Comparison of ENCODE assay signal across 37 cellular contexts in the genomic region with DNA sequence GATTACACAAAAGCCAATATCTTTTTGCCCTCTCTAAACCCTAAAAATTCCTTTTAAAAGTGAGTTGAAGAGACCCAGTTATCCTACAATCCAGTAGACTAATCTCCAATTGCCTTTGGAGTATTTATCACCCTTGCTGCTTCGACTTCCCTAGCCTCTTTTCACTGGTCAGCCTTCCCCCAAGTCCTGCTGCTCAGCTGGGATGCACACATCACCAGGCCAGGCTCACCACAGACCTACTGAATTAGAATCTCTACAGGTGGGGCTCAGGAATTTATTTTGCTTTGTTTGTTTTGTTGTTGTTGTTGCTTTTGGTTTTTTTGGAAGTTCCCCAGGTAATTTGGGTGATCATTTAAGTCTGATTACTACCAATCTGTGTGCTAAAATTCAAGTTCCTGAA. TPM values are rescaled to one million over a fixed set of nuclear protein-coding genes. Genes with fewer than 3 reads are reported as not detected.
"Had no signal": no experiment of that assay in that cellular context is flagged by ENCODE, and none has a peak within 500 bp of the region (broad histone marks: within the 10 kb centered on the region; RNA-seq: fewer than 3 reads in every experiment).

No MANE protein-coding gene starts in this region.

- H3K4me1 ChIP-seq: adrenal gland, body of pancreas, breast epithelium had no signal

- H3K36me3 ChIP-seq: adrenal gland, brain microvascular endothelial cell, breast epithelium had no signal

- H3K27ac Mint-ChIP-seq: activated CD4-positive, alpha-beta memory T cell treated with anti-CD3 and anti-CD28 coated beads, Interleukin-2, amount 10 ng/mL, durations not matched to agents 7 days and 5 days; activated CD4-positive, alpha-beta T cell treated with anti-CD3 and anti-CD28 coated beads for 36 hours; activated CD4-positive, alpha-beta T cell treated with anti-CD3 and anti-CD28 coated beads, Interleukin-2, amount 10 ng/mL, durations not matched to agents 7 days and 5 days; activated CD8-positive, alpha-beta memory T cell treated with anti-CD3 and anti-CD28 coated beads, Interleukin-2, amount 10 ng/mL, durations not matched to agents 7 days and 5 days; activated CD8-positive, alpha-beta T cell treated with anti-CD3 and anti-CD28 coated beads, Interleukin-2, amount 10 ng/mL, durations not matched to agents 7 days and 5 days; activated naive CD4-positive, alpha-beta T cell treated with anti-CD3 and anti-CD28 coated beads for 36 hours; activated naive CD4-positive, alpha-beta T cell treated with anti-CD3 and anti-CD28 coated beads, Interleukin-2, amount 50 U/mL, for 72 hours; activated naive CD8-positive, alpha-beta T cell treated with anti-CD3 and anti-CD28 coated beads for 36 hours; activated T-cell treated with anti-CD3 and anti-CD28 coated beads, Interleukin-2, amount 50 U/mL, for 72 hours; activated T-helper 1 cell treated with anti-CD3 and anti-CD28 coated beads, Interleukin-12 subunit alpha, Interleukin-12 subunit beta, Interleukin-2, Interleukin-4 antibody, amounts not matched to agents 30 ng/mL and 10 ng/mL and 1 ng/mL, durations not matched to agents 14 hours and 24 hours and 36 hours; activated T-helper 17 cell treated with anti-CD3 and anti-CD28 coated beads, Interleukin-2, amount 50 U/mL, for 72 hours; T-helper 1 cell treated with Interleukin-12 subunit alpha and Interleukin-12 subunit beta and Interleukin-4 antibody, amounts not matched to agents 30 μg/mL and 1 μg/mL, for 36 hours; T-helper 2 cell treated with Interferon-gamma antibody and Interleukin-4, amounts not matched to agents 5 μg/mL and 100 μg/mL, for 36 hours had no signal

- ATAC-seq: activated CD4-positive, alpha-beta T cell treated with anti-CD3 and anti-CD28 coated beads for 36 hours; activated CD4-positive, CD25-positive, alpha-beta regulatory T cell treated with anti-CD3 and anti-CD28 coated beads, Interleukin-2, amount 50 U/mL, for 24 hours; activated CD8-positive, alpha-beta memory T cell treated with anti-CD3 and anti-CD28 coated beads, Interleukin-2, amount 10 ng/mL, durations not matched to agents 7 days and 5 days; activated CD8-positive, alpha-beta T cell treated with anti-CD3 and anti-CD28 coated beads, Interleukin-2, amount 10 ng/mL, durations not matched to agents 7 days and 5 days; activated T-cell treated with anti-CD3 and anti-CD28 coated beads, Interleukin-2, amount 50 U/mL, for 4 hours; activated T-cell treated with anti-CD3 and anti-CD28 coated beads, Interleukin-2, amount 50 U/mL, for 72 hours; activated T-helper 17 cell treated with anti-CD3 and anti-CD28 coated beads, Interleukin-2, amount 50 U/mL, for 72 hours; body of pancreas had no signal

- H3K4me3 ChIP-seq: adrenal gland, body of pancreas, breast epithelium had no signal

- H3K27ac ChIP-seq: adrenal gland, body of pancreas, brain microvascular endothelial cell, breast epithelium, VCaP had no signal

- FAIRE-seq: TTC549 had no signal

- H3K4me3 Mint-ChIP-seq: activated CD4-positive, alpha-beta memory T cell treated with anti-CD3 and anti-CD28 coated beads, Interleukin-2, amount 10 ng/mL, durations not matched to agents 7 days and 5 days; activated CD4-positive, alpha-beta T cell treated with anti-CD3 and anti-CD28 coated beads for 36 hours; activated CD4-positive, alpha-beta T cell treated with anti-CD3 and anti-CD28 coated beads, Interleukin-2, amount 10 ng/mL, durations not matched to agents 7 days and 5 days; activated CD8-positive, alpha-beta memory T cell treated with anti-CD3 and anti-CD28 coated beads, Interleukin-2, amount 10 ng/mL, durations not matched to agents 7 days and 5 days; activated CD8-positive, alpha-beta T cell treated with anti-CD3 and anti-CD28 coated beads, Interleukin-2, amount 10 ng/mL, durations not matched to agents 7 days and 5 days; activated naive CD4-positive, alpha-beta T cell treated with anti-CD3 and anti-CD28 coated beads for 36 hours; activated naive CD8-positive, alpha-beta T cell treated with anti-CD3 and anti-CD28 coated beads for 36 hours; activated T-cell treated with anti-CD3 and anti-CD28 coated beads, Interleukin-2, amount 50 U/mL, for 4 hours; activated T-cell treated with anti-CD3 and anti-CD28 coated beads, Interleukin-2, amount 50 U/mL, for 72 hours; activated T-helper 1 cell treated with anti-CD3 and anti-CD28 coated beads, Interleukin-12 subunit alpha, Interleukin-12 subunit beta, Interleukin-2, Interleukin-4 antibody, amounts not matched to agents 30 ng/mL and 10 ng/mL and 1 ng/mL, durations not matched to agents 14 hours and 24 hours and 36 hours; activated T-helper 17 cell treated with anti-CD3 and anti-CD28 coated beads, Interleukin-2, amount 50 U/mL, for 72 hours; T-helper 1 cell treated with Interleukin-12 subunit alpha and Interleukin-12 subunit beta and Interleukin-4 antibody, amounts not matched to agents 30 μg/mL and 1 μg/mL, for 36 hours; T-helper 2 cell treated with Interferon-gamma antibody and Interleukin-4, amounts not matched to agents 5 μg/mL and 100 μg/mL, for 36 hours had no signal

- H3K9me3 ChIP-seq: adrenal gland, body of pancreas, breast epithelium had no signal

- DNase-seq: activated CD4-positive, alpha-beta memory T cell treated with anti-CD3 and anti-CD28 coated beads, Interleukin-2, amount 10 ng/mL, durations not matched to agents 7 days and 5 days; activated CD4-positive, alpha-beta T cell treated with anti-CD3 and anti-CD28 coated beads for 1 hour; activated CD4-positive, alpha-beta T cell treated with anti-CD3 and anti-CD28 coated beads for 36 hours; activated CD4-positive, alpha-beta T cell treated with anti-CD3 and anti-CD28 coated beads for 48 hours; activated CD4-positive, alpha-beta T cell treated with anti-CD3 and anti-CD28 coated beads, Interleukin-2, amount 10 ng/mL, durations not matched to agents 7 days and 5 days; activated CD4-positive, alpha-beta T cell treated with anti-CD3 and anti-CD28 coated beads, Interleukin-2, amount 50 U/mL, for 48 hours; activated CD4-positive, CD25-positive, alpha-beta regulatory T cell; activated CD8-positive, alpha-beta memory T cell treated with anti-CD3 and anti-CD28 coated beads for 24 hours; activated CD8-positive, alpha-beta memory T cell treated with anti-CD3 and anti-CD28 coated beads, Interleukin-2, amount 10 ng/mL, durations not matched to agents 7 days and 5 days; activated CD8-positive, alpha-beta memory T cell treated with anti-CD3 and anti-CD28 coated beads, Interleukin-2, amount 50 U/mL, for 48 hours; activated CD8-positive, alpha-beta T cell treated with anti-CD3 and anti-CD28 coated beads, Interleukin-2, amount 10 ng/mL, durations not matched to agents 7 days and 5 days; activated effector memory CD4-positive, alpha-beta T cell treated with anti-CD3 and anti-CD28 coated beads, Interleukin-2, amount 50 U/mL, for 16 hours; activated gamma-delta T cell treated with Interleukin-2 at 50 U/mL for 16 hours; activated naive CD4-positive, alpha-beta T cell; activated naive CD4-positive, alpha-beta T cell treated with anti-CD3 and anti-CD28 coated beads for 36 hours; activated naive CD4-positive, alpha-beta T cell treated with anti-CD3 and anti-CD28 coated beads, Interleukin-2, amount 50 U/mL, for 16 hours; activated naive CD8-positive, alpha-beta T cell treated with anti-CD3 and anti-CD28 coated beads for 36 hours; activated T-cell treated with anti-CD3 and anti-CD28 coated beads, Interleukin-2, amount 50 U/mL, for 4 hours; activated T-cell treated with anti-CD3 and anti-CD28 coated beads, Interleukin-2, amount 50 U/mL, for 72 hours; adrenal gland; amniotic stem cell; aorta; body of pancreas; brain microvascular endothelial cell; SW 1271; T-helper 1 cell; T-helper 2 cell; T-helper 9 cell had no signal

- H3K27me3 ChIP-seq: body of pancreas, brain microvascular endothelial cell had no signal

- H3K36me3 Mint-ChIP-seq: activated CD8-positive, alpha-beta memory T cell treated with anti-CD3 and anti-CD28 coated beads, Interleukin-2, amount 10 ng/mL, durations not matched to agents 7 days and 5 days; activated naive CD4-positive, alpha-beta T cell treated with anti-CD3 and anti-CD28 coated beads, Interleukin-2, amount 50 U/mL, for 72 hours; activated naive CD8-positive, alpha-beta T cell treated with anti-CD3 and anti-CD28 coated beads for 36 hours had no signal

- H3K4me1 Mint-ChIP-seq: activated CD4-positive, alpha-beta memory T cell treated with anti-CD3 and anti-CD28 coated beads, Interleukin-2, amount 10 ng/mL, durations not matched to agents 7 days and 5 days; activated CD4-positive, alpha-beta T cell treated with anti-CD3 and anti-CD28 coated beads for 36 hours; activated CD4-positive, alpha-beta T cell treated with anti-CD3 and anti-CD28 coated beads, Interleukin-2, amount 10 ng/mL, durations not matched to agents 7 days and 5 days; activated CD8-positive, alpha-beta memory T cell treated with anti-CD3 and anti-CD28 coated beads, Interleukin-2, amount 10 ng/mL, durations not matched to agents 7 days and 5 days; activated naive CD8-positive, alpha-beta T cell treated with anti-CD3 and anti-CD28 coated beads for 36 hours; activated T-helper 17 cell treated with anti-CD3 and anti-CD28 coated beads, Interleukin-2, amount 50 U/mL, for 72 hours had no signal

- H3K9me3 Mint-ChIP-seq: activated CD4-positive, alpha-beta memory T cell treated with anti-CD3 and anti-CD28 coated beads, Interleukin-2, amount 10 ng/mL, durations not matched to agents 7 days and 5 days; activated CD4-positive, alpha-beta T cell treated with anti-CD3 and anti-CD28 coated beads, Interleukin-2, amount 10 ng/mL, durations not matched to agents 7 days and 5 days; activated naive CD4-positive, alpha-beta T cell treated with anti-CD3 and anti-CD28 coated beads for 36 hours; activated naive CD4-positive, alpha-beta T cell treated with anti-CD3 and anti-CD28 coated beads, Interleukin-2, amount 50 U/mL, for 72 hours; activated naive CD8-positive, alpha-beta T cell treated with anti-CD3 and anti-CD28 coated beads for 36 hours; activated T-cell treated with anti-CD3 and anti-CD28 coated beads, Interleukin-2, amount 50 U/mL, for 4 hours; activated T-cell treated with anti-CD3 and anti-CD28 coated beads, Interleukin-2, amount 50 U/mL, for 72 hours; activated T-helper 1 cell treated with anti-CD3 and anti-CD28 coated beads, Interleukin-12 subunit alpha, Interleukin-12 subunit beta, Interleukin-2, Interleukin-4 antibody, amounts not matched to agents 30 ng/mL and 10 ng/mL and 1 ng/mL, durations not matched to agents 14 hours and 24 hours and 36 hours; activated T-helper 17 cell treated with anti-CD3 and anti-CD28 coated beads, Interleukin-2, amount 50 U/mL, for 72 hours; T-helper 1 cell treated with Interleukin-12 subunit alpha and Interleukin-12 subunit beta and Interleukin-4 antibody, amounts not matched to agents 30 μg/mL and 1 μg/mL, for 36 hours; T-helper 2 cell treated with Interferon-gamma antibody and Interleukin-4, amounts not matched to agents 5 μg/mL and 100 μg/mL, for 36 hours had no signal

RNA-seq across cellular contexts. Expression of gene FOXD1, which starts 11.6 kb away (rescaled TPM):
- total RNA-seq: activated CD4-positive, alpha-beta T cell treated with anti-CD3 and anti-CD28 coated beads, Interleukin-2, amount 10 ng/mL, durations not matched to agents 7 days and 5 days; body of pancreas had no signal
